In genomic region chrX:78123190-78123589, GRCh38 we compare ENCODE assay signal across 13 cellular contexts. TPM values are rescaled to one million over a fixed set of nuclear protein-coding genes. Genes with fewer than 3 reads are reported as not detected.
DNase-seq lines count a peak whose midpoint lies in the region; ATAC-seq and TF ChIP-seq lines count a peak whose summit lies in the region.
"Had no signal": no experiment of that assay in that cellular context is flagged by ENCODE, and none has a peak within 500 bp of the region (broad histone marks: within the 10 kb centered on the region; RNA-seq: fewer than 3 reads in every experiment).

No MANE protein-coding gene starts in this region.

- DNase-seq in left ventricle myocardium superior, result no peak
- no peak for DNase-seq in left ventricle myocardium inferior
- peak; percentile 34 to 48 for DNase-seq in activated CD4-positive, alpha-beta T cell treated with anti-CD3 and anti-CD28 coated beads, Interleukin-2, amount 50 U/mL, for 48 hours
- peak; percentile 68 for DNase-seq in epithelial cell of esophagus (ENCODE audit: low read depth)
- DNase-seq in A673 (ENCODE audit: low spot score), result no peak
- DNase-seq in inferior parietal cortex (ENCODE audit: extremely low spot score), result no peak
- no peak for DNase-seq in NK-92 (lab: John Stamatoyannopoulos, UW; ENCODE audit: unreplicated experiment)
- no peak for DNase-seq in SJCRH30
- DNase-seq: activated B cell treated with CpG ODN at 0.5 μM for 24 hours, foreskin melanocyte, NCI-H2107 had no signal

- POLR2A ChIA-PET in A673 (lab: Charles Lee; ENCODE audit: low non-redundant PET), result no interaction called here

- H3K36me3 ChIP-seq in left ventricle myocardium inferior (peaks cover 84% of the 10 kb centered on the region), A673 (ENCODE audit: insufficient read depth, low read length, poor library complexity, severe bottlenecking) (peaks cover 95% of the 10 kb centered on the region), SJCRH30 (peaks cover 37% of the 10 kb centered on the region)

- no peak overlapping the region for H3K27ac ChIP-seq in left ventricle myocardium inferior (replicated peaks)
- H3K27ac ChIP-seq in A673 (ENCODE audit: low read depth, low read length, poor library complexity, severe bottlenecking), result no peak overlapping the region
- no peak overlapping the region for H3K27ac ChIP-seq in SJCRH30
- H3K27ac ChIP-seq: C4-2B had no signal

- H3K4me1 ChIP-seq in left ventricle myocardium inferior, result no peaks in the 10 kb centered on the region
- no peaks in the 10 kb centered on the region for H3K4me1 ChIP-seq in A673 (ENCODE audit: insufficient read depth, low read length, poor library complexity, severe bottlenecking)
- H3K4me1 ChIP-seq in SJCRH30, result no peaks in the 10 kb centered on the region

- peak; percentile 18 for ATAC-seq in left ventricle myocardium superior
- ATAC-seq: left lobe of liver had no signal

- CTCF ChIA-PET in A673 (lab: Charles Lee), result no interaction called here

- intact Hi-C loops in left ventricle myocardium superior (cut with micrococcal nuclease), result no loop called here
- intact Hi-C loops in left ventricle myocardium inferior (cut with micrococcal nuclease), result no loop called here
- intact Hi-C loops in A673 (cut with micrococcal nuclease; ENCODE audit: unreplicated experiment), result loop anchor here (10.0 kb wide), 1 partner anchor 432 kb away; no protein-coding TSS in a partner anchor

- no TSS peak for BruUV-seq in A673 (replicated peaks; lab: Mats Ljungman, UMichigan)

- TF ChIP-seq CTCF in left ventricle myocardium inferior (IDR thresholded peaks at IDR 0.05; ENCODE audit: borderline replicate concordance) (no peak), epithelial cell of esophagus (IDR thresholded peaks at IDR 0.05; ENCODE audit: insufficient read depth, low read depth, low read length, missing control alignments) (no peak), A673 (conservative IDR thresholded peaks at IDR 0.05; ENCODE audit: low read depth, low read length) (no peak)

- no peak overlapping the region for H3K4me3 ChIP-seq in left ventricle myocardium inferior
- no peak overlapping the region for H3K4me3 ChIP-seq in epithelial cell of esophagus (ENCODE audit: low read length)
- no peak overlapping the region for H3K4me3 ChIP-seq in A673 (ENCODE audit: low read depth, low read length, poor library complexity, severe bottlenecking)
- no peak overlapping the region for H3K4me3 ChIP-seq in SJCRH30

- H3K27me3 ChIP-seq in left ventricle myocardium inferior (ENCODE audit: low read depth) (no peaks in the 10 kb centered on the region), A673 (replicated peaks; ENCODE audit: insufficient read depth, low read depth, low read length, poor library complexity) (no peaks in the 10 kb centered on the region), SJCRH30 (no peaks in the 10 kb centered on the region)

- H3K9me3 ChIP-seq in left ventricle myocardium inferior (replicated peaks), result no peaks in the 10 kb centered on the region
- no peaks in the 10 kb centered on the region for H3K9me3 ChIP-seq in A673 (ENCODE audit: low read depth, low read length, poor library complexity, severe bottlenecking)
- H3K9me3 ChIP-seq in SJCRH30 (replicated peaks), result no peaks in the 10 kb centered on the region

RNA-seq across cellular contexts. Expression of gene TAF9B, which starts 16.3 kb away (rescaled TPM):
- total RNA-seq in left ventricle myocardium superior (19.1 TPM), left ventricle myocardium inferior (21.1 TPM), A673 (2021) (40.7 and 41.6 TPM in 2 replicates)
- total RNA-seq in SJCRH30 (2014; rRNA removed; shearing (Covaris generic)), result 44.8 and 48.2 TPM in 2 replicates

RNA-seq across cellular contexts. Expression of gene PGK1, which starts 19.1 kb away (rescaled TPM):
- total RNA-seq in left ventricle myocardium superior (448 TPM), left ventricle myocardium inferior (424 TPM), A673 (2021) (432 and 438 TPM in 2 replicates)
- 354 and 408 TPM in 2 replicates for total RNA-seq in SJCRH30 (2014; rRNA removed; shearing (Covaris generic))

Comparison
In these comparisons a context has a peak if more than half of its experiments do, and no peak if none do; other contexts are left out.
1. DNase-seq: peak in activated CD4-positive, alpha-beta T cell treated with anti-CD3 and anti-CD28 coated beads, Interleukin-2, amount 50 U/mL, for 48 hours (2 of 2) and epithelial cell of esophagus (single experiment); none in left ventricle myocardium superior (single experiment), left ventricle myocardium inferior (single experiment), A673 (single experiment), inferior parietal cortex (single experiment), NK-92 (single experiment) and SJCRH30 (0 of 2).